Comparison of ENCODE assay signal across 18 cellular contexts in genomic region chr11:119730789-119731386, GRCh38. TPM values are rescaled to one million over a fixed set of nuclear protein-coding genes. Genes with fewer than 3 reads are reported as not detected.
A peak's percentile ranks its signal among the peaks of the same experiment; 100 is the strongest.
DNase-seq lines count a peak whose midpoint lies in the region; ATAC-seq and TF ChIP-seq lines count a peak whose summit lies in the region.
"Had no signal": no experiment of that assay in that cellular context is flagged by ENCODE, and none has a peak within 500 bp of the region (broad histone marks: within the 10 kb centered on the region; RNA-seq: fewer than 3 reads in every experiment).

No MANE protein-coding gene starts in this region.

- H2AFZ ChIP-seq in osteoblast (ENCODE audit: low read length): peak overlapping the region; percentile 8

- H3K27me3 ChIP-seq in CD4-positive, alpha-beta memory T cell (ENCODE audit: insufficient read depth, low read length): peaks cover 10% of the 10 kb centered on the region
- peaks cover 15% of the 10 kb centered on the region for H3K27me3 ChIP-seq in osteoblast (ENCODE audit: insufficient read depth, low read length)

- H4K20me1 ChIP-seq in osteoblast (ENCODE audit: insufficient read depth, low read length): peaks cover 15% of the 10 kb centered on the region

- H3K27ac Mint-ChIP-seq in CD4-positive, alpha-beta memory T cell: peak overlapping the region in 1 of 7 donors; percentile 10
- H3K27ac Mint-ChIP-seq in T-cell: no peak overlapping the region
- H3K27ac Mint-ChIP-seq: activated CD4-positive, alpha-beta T cell treated with anti-CD3 and anti-CD28 coated beads, Interleukin-2, amount 10 ng/mL, durations not matched to agents 7 days and 5 days had no signal

- H3K79me2 ChIP-seq in osteoblast (ENCODE audit: insufficient read depth, low read length): peaks cover 2% of the 10 kb centered on the region

- TF ChIP-seq CTCF in osteoblast (IDR thresholded peaks at IDR 0.05; ENCODE audit: extremely low read depth, low read depth, low read length): no peak

- H3K36me3 ChIP-seq in CD4-positive, alpha-beta memory T cell (ENCODE audit: insufficient read depth, low read length): no peaks in the 10 kb centered on the region
- no peaks in the 10 kb centered on the region for H3K36me3 ChIP-seq in osteoblast (ENCODE audit: insufficient read depth, low read length)

- peaks cover 0 to 2% of the 10 kb centered on the region in 2 donors for H3K36me3 Mint-ChIP-seq in CD4-positive, alpha-beta memory T cell
- H3K36me3 Mint-ChIP-seq in T-cell: no peaks in the 10 kb centered on the region
- H3K36me3 Mint-ChIP-seq: memory B cell had no signal

- no peak overlapping the region for H3K4me3 ChIP-seq in CD4-positive, alpha-beta memory T cell (ENCODE audit: low read length in 2 of 2)
- no peak overlapping the region for H3K4me3 ChIP-seq in osteoblast (ENCODE audit: insufficient read depth, low read length)
- H3K4me3 ChIP-seq: K562 had no signal

- ATAC-seq in T-cell (replicated peaks in 1 of 4): no peak
- no peak for ATAC-seq in GM21723 (IDR thresholded peaks at IDR 0.05; ENCODE audit: unreplicated experiment)
- ATAC-seq: esophagus mucosa, K562, Panc1 had no signal

- DNase-seq in CD4-positive, alpha-beta memory T cell: no peak
- DNase-seq in T-cell: no peak
- DNase-seq in globus pallidus (ENCODE audit: low spot score): peak; percentile 88
- no peak for DNase-seq in osteoblast (ENCODE audit: insufficient read length, low spot score, missing footprints)
- DNase-seq in LoVo (ENCODE audit: low spot score): no peak
- DNase-seq in DMS79 (lab: John Stamatoyannopoulos, UW): no peak
- no peak for DNase-seq in activated CD4-positive, alpha-beta T cell treated with anti-CD3 and anti-CD28 coated beads for 4 hours
- DNase-seq: activated CD4-positive, alpha-beta T cell treated with anti-CD3 and anti-CD28 coated beads, Interleukin-2, amount 10 ng/mL, durations not matched to agents 7 days and 5 days; activated CD8-positive, alpha-beta memory T cell treated with anti-CD3 and anti-CD28 coated beads, Interleukin-2, amount 50 U/mL, for 48 hours; activated naive CD4-positive, alpha-beta T cell treated with Interleukin-2 at 50 U/mL for 16 hours; NCI-H1048; NCI-H510A treated with DMSO at 0.1 percent for 48 hours; right cardiac atrium had no signal

- peaks cover 15 to 21% of the 10 kb centered on the region in 2 donors for H3K27me3 Mint-ChIP-seq in CD4-positive, alpha-beta memory T cell
- H3K27me3 Mint-ChIP-seq in T-cell: peaks cover 21 to 28% of the 10 kb centered on the region in 2 donors

- no peaks in the 10 kb centered on the region for H3K9me3 Mint-ChIP-seq in CD4-positive, alpha-beta memory T cell
- H3K9me3 Mint-ChIP-seq in T-cell: no peaks in the 10 kb centered on the region
- H3K9me3 Mint-ChIP-seq: activated CD4-positive, alpha-beta T cell treated with anti-CD3 and anti-CD28 coated beads, Interleukin-2, amount 10 ng/mL, durations not matched to agents 7 days and 5 days; memory B cell had no signal

- CTCF ChIA-PET in CD4-positive, alpha-beta memory T cell (lab: Charles Lee; ENCODE audit: partially characterized antibody): no interaction called here
- CTCF ChIA-PET in T-cell (lab: Charles Lee): interaction anchor here in 1 of 2 donors (0.7 kb wide), 1 partner anchor 9 kb away, joined by 3 read pairs; no protein-coding TSS in a partner anchor

- no peak overlapping the region for H3K27ac ChIP-seq in CD4-positive, alpha-beta memory T cell (ENCODE audit: low read depth, low read length)
- H3K27ac ChIP-seq in osteoblast (ENCODE audit: low read depth, low read length): no peak overlapping the region

- H3K4me1 Mint-ChIP-seq in CD4-positive, alpha-beta memory T cell: peaks cover 6 to 22% (median 14%) of the 10 kb centered on the region in 4 donors
- H3K4me1 Mint-ChIP-seq in T-cell: peaks cover 5 to 20% (median 12%) of the 10 kb centered on the region in 3 donors

- H3K4me3 Mint-ChIP-seq in CD4-positive, alpha-beta memory T cell: peak overlapping the region in 7 of 8 donors; percentile 3 to 87 (median 82)
- H3K4me3 Mint-ChIP-seq in T-cell: peak overlapping the region; percentile 73 to 79 (median 73)
- H3K4me3 Mint-ChIP-seq: activated CD4-positive, alpha-beta T cell treated with anti-CD3 and anti-CD28 coated beads, Interleukin-2, amount 10 ng/mL, durations not matched to agents 7 days and 5 days had no signal

- intact Hi-C loops in CD4-positive, alpha-beta memory T cell (cut with micrococcal nuclease): no loop called here

- H3K4me2 ChIP-seq in osteoblast (ENCODE audit: insufficient read depth, low read length): no peak overlapping the region

- H3K9me3 ChIP-seq in CD4-positive, alpha-beta memory T cell (ENCODE audit: control insufficient read depth in 1 of 2, low read length in 2 of 2): no peaks in the 10 kb centered on the region
- H3K9me3 ChIP-seq in osteoblast (ENCODE audit: low read depth, low read length): no peaks in the 10 kb centered on the region

- POLR2A ChIA-PET in CD4-positive, alpha-beta memory T cell (lab: Charles Lee; ENCODE audit: partially characterized antibody): no interaction called here
- POLR2A ChIA-PET in T-cell (lab: Charles Lee): no interaction called here

- H3K4me1 ChIP-seq in CD4-positive, alpha-beta memory T cell (ENCODE audit: insufficient read depth, low read length): peaks cover 20% of the 10 kb centered on the region
- H3K4me1 ChIP-seq in osteoblast (ENCODE audit: insufficient read depth, low read length): peaks cover 24% of the 10 kb centered on the region

RNA-seq across cellular contexts. Expression of gene NECTIN1, which starts 1.9 kb away (rescaled TPM):
- 1 to 10 TPM; 3.5 to 3.8 TPM for total RNA-seq in CD4-positive, alpha-beta memory T cell
- 1 to 10 TPM in 1 of 2 donors, not detected in 1; 1.2 TPM for polyA plus RNA-seq in CD4-positive, alpha-beta memory T cell
- total RNA-seq in T-cell: 1 to 10 TPM; 1.8 to 3.5 (median 3.1) TPM
- 4.1 and 5.8 TPM in 2 replicates for total RNA-seq in osteoblast
